In genomic region chr10:80185522-80186299, GRCh38 we compare ENCODE assay signal across 1 cellular context.
TF ChIP-seq lines count a peak whose summit lies in the region.

No MANE protein-coding gene starts in this region.

TF ChIP-seq in H1, 55 proteins besides CTCF, POLR2A, EP300 and RAD21:
- TF ChIP-seq TEAD4 (IDR thresholded peaks at IDR 0.05; ENCODE audit: low read depth, low read length) (no peak), YY1 (IDR thresholded peaks at IDR 0.05; ENCODE audit: low read depth, low read length) (no peak), KDM1A (IDR thresholded peaks at IDR 0.05; ENCODE audit: borderline replicate concordance, low read length) (peak; percentile 33; the same call in 1 of the 2 replicates)
